In the genomic region with DNA sequence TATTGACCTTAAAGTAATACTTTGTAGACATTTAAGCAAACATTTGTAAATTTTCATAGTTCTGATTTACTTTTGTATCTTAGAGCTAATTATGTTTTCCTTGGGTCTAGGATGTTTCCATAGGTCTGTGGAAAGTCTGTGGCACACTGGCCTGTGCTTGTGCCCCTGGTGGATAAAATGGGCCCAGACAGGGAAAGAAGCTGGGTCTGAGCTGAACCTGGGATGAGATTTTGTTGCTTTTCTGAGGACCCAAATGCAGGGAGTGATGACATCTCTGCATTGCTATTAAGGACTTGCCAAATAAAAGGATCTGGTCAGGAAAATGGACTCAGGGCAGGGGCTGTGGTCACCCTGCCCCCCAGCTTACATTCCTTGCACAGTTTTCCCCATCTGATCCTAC, we compare ENCODE assay signal across 1 cellular context.
TF ChIP-seq lines count a peak whose summit lies in the region.

No MANE protein-coding gene starts in this region.

TF ChIP-seq in WTC11, 78 proteins besides CTCF, POLR2A, EP300 and RAD21 (continued from another document):
- TF ChIP-seq, protein P1, sequence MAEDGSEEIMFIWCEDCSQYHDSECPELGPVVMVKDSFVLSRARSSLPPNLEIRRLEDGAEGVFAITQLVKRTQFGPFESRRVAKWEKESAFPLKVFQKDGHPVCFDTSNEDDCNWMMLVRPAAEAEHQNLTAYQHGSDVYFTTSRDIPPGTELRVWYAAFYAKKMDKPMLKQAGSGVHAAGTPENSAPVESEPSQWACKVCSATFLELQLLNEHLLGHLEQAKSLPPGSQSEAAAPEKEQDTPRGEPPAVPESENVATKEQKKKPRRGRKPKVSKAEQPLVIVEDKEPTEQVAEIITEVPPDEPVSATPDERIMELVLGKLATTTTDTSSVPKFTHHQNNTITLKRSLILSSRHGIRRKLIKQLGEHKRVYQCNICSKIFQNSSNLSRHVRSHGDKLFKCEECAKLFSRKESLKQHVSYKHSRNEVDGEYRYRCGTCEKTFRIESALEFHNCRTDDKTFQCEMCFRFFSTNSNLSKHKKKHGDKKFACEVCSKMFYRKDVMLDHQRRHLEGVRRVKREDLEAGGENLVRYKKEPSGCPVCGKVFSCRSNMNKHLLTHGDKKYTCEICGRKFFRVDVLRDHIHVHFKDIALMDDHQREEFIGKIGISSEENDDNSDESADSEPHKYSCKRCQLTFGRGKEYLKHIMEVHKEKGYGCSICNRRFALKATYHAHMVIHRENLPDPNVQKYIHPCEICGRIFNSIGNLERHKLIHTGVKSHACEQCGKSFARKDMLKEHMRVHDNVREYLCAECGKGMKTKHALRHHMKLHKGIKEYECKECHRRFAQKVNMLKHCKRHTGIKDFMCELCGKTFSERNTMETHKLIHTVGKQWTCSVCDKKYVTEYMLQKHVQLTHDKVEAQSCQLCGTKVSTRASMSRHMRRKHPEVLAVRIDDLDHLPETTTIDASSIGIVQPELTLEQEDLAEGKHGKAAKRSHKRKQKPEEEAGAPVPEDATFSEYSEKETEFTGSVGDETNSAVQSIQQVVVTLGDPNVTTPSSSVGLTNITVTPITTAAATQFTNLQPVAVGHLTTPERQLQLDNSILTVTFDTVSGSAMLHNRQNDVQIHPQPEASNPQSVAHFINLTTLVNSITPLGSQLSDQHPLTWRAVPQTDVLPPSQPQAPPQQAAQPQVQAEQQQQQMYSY (CRISPR knock-in tag; IDR thresholded peaks at IDR 0.05): no peak
TF ChIP-seq in WTC11: peak in this region for 0.
